Comparison of ENCODE assay signal across 11 cellular contexts in the genomic region with DNA sequence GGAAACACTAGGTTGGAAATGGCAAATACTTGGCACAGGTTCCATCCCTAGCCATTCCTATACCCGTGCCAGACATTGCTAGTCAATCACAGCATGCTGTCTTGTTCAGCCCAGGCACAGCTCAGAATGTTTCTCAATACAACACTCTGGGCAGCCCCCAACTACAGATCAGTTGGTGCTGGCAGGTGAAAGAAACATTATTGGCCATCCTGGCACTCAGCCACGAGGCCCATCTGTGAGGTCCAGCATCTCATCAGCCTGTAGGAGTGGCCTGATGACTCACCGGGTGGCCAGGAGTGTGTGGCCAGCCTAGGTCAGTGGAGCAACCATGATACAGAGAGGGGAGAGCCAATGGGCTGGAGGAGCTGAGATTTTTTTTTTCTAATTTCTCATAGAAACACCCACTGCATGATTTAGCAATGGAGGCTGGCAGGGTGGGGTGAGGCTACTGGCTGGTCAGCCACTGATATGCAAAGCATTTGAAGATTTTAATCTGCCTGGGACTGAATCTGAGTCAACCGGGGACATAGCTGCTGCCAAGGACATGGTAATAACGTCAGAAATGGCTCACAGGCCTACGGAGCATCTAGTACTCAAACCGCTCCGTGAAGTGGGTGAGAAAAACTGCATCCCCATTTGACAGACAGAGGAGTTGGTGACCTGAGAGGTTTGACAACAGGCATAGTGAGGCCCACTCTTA. TPM values are rescaled to one million over a fixed set of nuclear protein-coding genes. Genes with fewer than 3 reads are reported as not detected.
DNase-seq lines count a peak whose midpoint lies in the region; ATAC-seq and TF ChIP-seq lines count a peak whose summit lies in the region.
"Had no signal": no experiment of that assay in that cellular context is flagged by ENCODE, and none has a peak within 500 bp of the region (broad histone marks: within the 10 kb centered on the region; RNA-seq: fewer than 3 reads in every experiment).

No MANE protein-coding gene starts in this region.

- no peak overlapping the region for H3K4me3 ChIP-seq in breast epithelium
- H3K4me3 ChIP-seq in adrenal gland, result peak overlapping the region in 1 of 4 donors; percentile 5
- H3K4me3 ChIP-seq in aorta (ENCODE audit: low read length in 2 of 2), result no peak overlapping the region
- H3K4me3 ChIP-seq in WERI-Rb-1 (ENCODE audit: low read depth, low read length), result no peak overlapping the region

- no peaks in the 10 kb centered on the region for H3K9me3 Mint-ChIP-seq in MCF 10A (ENCODE audit: unreplicated experiment)
- H3K9me3 Mint-ChIP-seq in effector memory CD8-positive, alpha-beta T cell, result no peaks in the 10 kb centered on the region

- TF ChIP-seq POLR2A in breast epithelium (IDR thresholded peaks at IDR 0.05) (no peak), adrenal gland (IDR thresholded peaks at IDR 0.05) (peak in 1 of 2 donors; percentile 38)

- POLR2A ChIA-PET in MCF 10A (lab: Yijun Ruan, JAX), result interaction anchor here (0.6 to 2.2 kb wide), 6 partner anchors 10 to 554 kb away, joined by 3 to 19 read pairs (median 4); no protein-coding TSS in a partner anchor

- DNase-seq in MCF 10A (ENCODE audit: unreplicated experiment) (peak; percentile 99), breast epithelium (ENCODE audit: low spot score in 2 of 2) (no peak), adrenal gland (peak; percentile 86 to 98 (median 97)), left ventricle myocardium superior (peak; percentile 52), aorta (peak; percentile 91 to 94), WERI-Rb-1 (no peak), MV-4-11 (lab: John Stamatoyannopoulos, UW) (no peak)
- DNase-seq in effector memory CD8-positive, alpha-beta T cell, result no peak
- DNase-seq: activated CD8-positive, alpha-beta memory T cell treated with anti-CD3 and anti-CD28 coated beads for 24 hours; NCI-H2081 treated with DMSO at 0.1 percent for 48 hours; stimulated activated CD4-positive, alpha-beta T cell treated with anti-CD3 and anti-CD28 coated beads, Interleukin-1b, Interleukin-23, amount 100 ng/mL, for 48 hours had no signal

- H3K27me3 ChIP-seq in breast epithelium (no peaks in the 10 kb centered on the region), adrenal gland (no peaks in the 10 kb centered on the region), aorta (ENCODE audit: control insufficient read depth in 1 of 2, insufficient read depth in 2 of 2, low read length in 1 of 2) (no peaks in the 10 kb centered on the region), WERI-Rb-1 (ENCODE audit: insufficient read depth, low read depth, severe bottlenecking) (no peaks in the 10 kb centered on the region)

- H3K4me3 Mint-ChIP-seq in MCF 10A (ENCODE audit: unreplicated experiment), result peak overlapping the region; percentile 40
- no peak overlapping the region for H3K4me3 Mint-ChIP-seq in effector memory CD8-positive, alpha-beta T cell

- H3K36me3 ChIP-seq in breast epithelium (no peaks in the 10 kb centered on the region), adrenal gland (replicated peaks in 1 of 2) (no peaks in the 10 kb centered on the region), aorta (ENCODE audit: control insufficient read depth in 1 of 2, insufficient read depth in 2 of 2, low read length in 1 of 2) (no peaks in the 10 kb centered on the region), WERI-Rb-1 (no peaks in the 10 kb centered on the region)

- no peak overlapping the region for H3K27ac ChIP-seq in breast epithelium
- peak overlapping the region; percentile 45 to 90 (median 60) for H3K27ac ChIP-seq in adrenal gland
- H3K27ac ChIP-seq in aorta (ENCODE audit: low read depth in 1 of 2, low read length in 2 of 2), result peak overlapping the region; percentile 68 to 100
- H3K27ac ChIP-seq in WERI-Rb-1, result no peak overlapping the region

- CTCF ChIA-PET in MCF 10A (lab: Yijun Ruan, JAX), result interaction anchor here (0.8 to 2.2 kb wide), 2 partner anchors 15 to 26 kb away, joined by 3 to 10 read pairs; no protein-coding TSS in a partner anchor

- H3K27me3 Mint-ChIP-seq in MCF 10A (ENCODE audit: insufficient read depth, unreplicated experiment), result no peaks in the 10 kb centered on the region
- peaks cover 10 to 11% of the 10 kb centered on the region in 2 donors for H3K27me3 Mint-ChIP-seq in effector memory CD8-positive, alpha-beta T cell

- H3K4me1 ChIP-seq in breast epithelium (no peaks in the 10 kb centered on the region), adrenal gland (replicated peaks in 1 of 2) (peaks cover 3 to 24% of the 10 kb centered on the region in 2 donors), aorta (ENCODE audit: control insufficient read depth in 1 of 2, insufficient read depth in 2 of 2, low read length in 2 of 2) (peaks cover 0 to 9% of the 10 kb centered on the region in 2 donors)

- no TSS peak for BruUV-seq in MCF 10A (replicated peaks; lab: Mats Ljungman, UMichigan)

- intact Hi-C loops in MCF 10A (cut with micrococcal nuclease) (loop anchor here (2.0 kb wide), 1 partner anchor 13 kb away; no protein-coding TSS in a partner anchor), breast epithelium (cut with DNase I; ENCODE audit: low total_unique reads) (no loop called here), adrenal gland (cut with DNase I) (no loop called here), left ventricle myocardium superior (cut with micrococcal nuclease) (no loop called here), aorta (cut with DNase I) (no loop called here)

- ATAC-seq in left ventricle myocardium superior, result peak; percentile 39
- peak; percentile 87 for ATAC-seq in aorta (ENCODE audit: low FRiP score)
- no peak for ATAC-seq in effector memory CD8-positive, alpha-beta T cell (replicated peaks)

- 19 to 50% (median 32%) methylated on average over 7 to 8 of the region's 8 CpGs for WGBS in adrenal gland, 4 donors
- 7 to 8% methylated on average over 8 of the region's 8 CpGs for WGBS in aorta, 2 donors

- H3K4me1 Mint-ChIP-seq in MCF 10A (ENCODE audit: insufficient read depth, unreplicated experiment), result peaks cover 43% of the 10 kb centered on the region
- H3K4me1 Mint-ChIP-seq in effector memory CD8-positive, alpha-beta T cell (ENCODE audit: low read depth in 2 of 2), result peaks cover 4 to 6% of the 10 kb centered on the region in 2 donors

- H3K9me3 ChIP-seq in breast epithelium, result no peaks in the 10 kb centered on the region
- no peaks in the 10 kb centered on the region for H3K9me3 ChIP-seq in adrenal gland (replicated peaks in 1 of 3)
- H3K9me3 ChIP-seq in aorta (ENCODE audit: control insufficient read depth, low read length), result no peaks in the 10 kb centered on the region
- no peaks in the 10 kb centered on the region for H3K9me3 ChIP-seq in WERI-Rb-1 (ENCODE audit: severe bottlenecking)

- H3K36me3 Mint-ChIP-seq in MCF 10A (ENCODE audit: insufficient read depth, unreplicated experiment), result peaks cover 6% of the 10 kb centered on the region
- H3K36me3 Mint-ChIP-seq in effector memory CD8-positive, alpha-beta T cell (ENCODE audit: insufficient read depth), result no peaks in the 10 kb centered on the region

- H3K27ac Mint-ChIP-seq in MCF 10A (ENCODE audit: low read depth, unreplicated experiment), result peak overlapping the region; percentile 76
- H3K27ac Mint-ChIP-seq in effector memory CD8-positive, alpha-beta T cell, result no peak overlapping the region

- TF ChIP-seq CTCF in MCF 10A (IDR thresholded peaks at IDR 0.05; ENCODE audit: unreplicated experiment) (no peak), breast epithelium (IDR thresholded peaks at IDR 0.05) (no peak), adrenal gland (IDR thresholded peaks at IDR 0.05) (no peak), WERI-Rb-1 (IDR thresholded peaks at IDR 0.05; ENCODE audit: low read depth, low read length) (no peak)

RNA-seq across cellular contexts. Expression of gene MYO18B, which starts 5.4 kb away (rescaled TPM):
- total RNA-seq in MCF 10A (2022) (0.07 TPM in 1 of 2 replicates, not detected in the other), breast epithelium (under 1 TPM; under 0.01 to 0.16 (median 0.15) TPM), adrenal gland (under 1 TPM; 0.08 to 0.91 (median 0.18) TPM), left ventricle myocardium superior (138 TPM), aorta (10 to 100 TPM; 19.9 to 31.6 TPM)
- polyA plus RNA-seq in adrenal gland (under 1 TPM; 0.09 to 0.20 (median 0.16) TPM), aorta (10 to 100 TPM; 10.1 to 24.3 TPM)

Comparison
In these comparisons a context has a peak if more than half of its experiments do, and no peak if none do; other contexts are left out.
1. DNase-seq: peak in MCF 10A (single experiment), adrenal gland (7 of 7), left ventricle myocardium superior (single experiment) and aorta (2 of 2); none in breast epithelium (0 of 2), WERI-Rb-1 (single experiment), MV-4-11 (single experiment) and effector memory CD8-positive, alpha-beta T cell (0 of 3).
2. H3K27ac ChIP-seq: peak in adrenal gland (5 of 5) and aorta (2 of 2); none in breast epithelium (0 of 2) and WERI-Rb-1 (single experiment).
3. RNA of gene MYO18B, which starts 5.4 kb away (total RNA-seq): 138 TPM in left ventricle myocardium superior (single experiment) and 19.9 to 31.6 TPM in aorta; 0.08 to 0.91 TPM in adrenal gland, under 0.01 to 0.16 TPM in breast epithelium and 0.07 TPM in MCF 10A; every median in the first group is over 10 times any median in the second.